ENCODE assay signal across 23 cellular contexts in the genomic region with DNA sequence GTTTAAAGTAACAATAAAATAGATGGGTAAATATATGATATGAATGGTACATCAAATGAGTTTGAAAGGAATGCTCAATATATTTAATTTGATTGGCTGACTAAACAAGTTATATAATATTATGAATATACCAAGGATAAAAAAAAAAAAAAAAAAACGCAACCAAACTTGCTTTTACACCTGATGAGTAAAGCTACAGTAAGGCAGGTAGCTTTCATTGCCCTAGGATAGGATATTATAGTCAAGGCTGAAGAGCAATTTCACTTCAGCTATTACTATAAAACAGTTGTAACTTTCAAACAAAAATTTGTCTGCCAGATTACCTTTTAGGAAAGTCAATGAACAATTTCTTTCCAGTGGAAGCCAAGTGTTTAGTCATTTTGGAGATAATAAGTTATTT.
"Had no signal": no experiment of that assay in that cellular context is flagged by ENCODE, and none has a peak within 500 bp of the region (broad histone marks: within the 10 kb centered on the region; RNA-seq: fewer than 3 reads in every experiment).

No MANE protein-coding gene starts in this region.

- H3K27ac Mint-ChIP-seq: activated CD8-positive, alpha-beta T cell treated with anti-CD3 and anti-CD28 coated beads, Interleukin-2, amount 10 ng/mL, durations not matched to agents 7 days and 5 days; activated naive CD8-positive, alpha-beta T cell treated with anti-CD3 and anti-CD28 coated beads for 36 hours; naive thymus-derived CD4-positive, alpha-beta T cell; neural progenitor cell; stimulated activated naive CD8-positive, alpha-beta T cell treated with anti-CD3 and anti-CD28 coated beads, Interleukin-15, Interleukin-2, amounts not matched to agents 100 ng/mL and 50 ng/mL, for 24 hours had no signal

- H3K4me1 Mint-ChIP-seq: neural progenitor cell had no signal

- H3K4me1 ChIP-seq: colonic mucosa, neural progenitor cell, prostate gland, tibial nerve had no signal

- FAIRE-seq: astrocyte, TTC549 had no signal

- H3K9ac ChIP-seq: neural progenitor cell had no signal

- H3K4me2 ChIP-seq: neural progenitor cell had no signal

- H3K4me3 Mint-ChIP-seq: activated CD8-positive, alpha-beta T cell treated with anti-CD3 and anti-CD28 coated beads, Interleukin-2, amount 10 ng/mL, durations not matched to agents 7 days and 5 days; activated naive CD8-positive, alpha-beta T cell treated with anti-CD3 and anti-CD28 coated beads for 36 hours; activated T-cell treated with anti-CD3 and anti-CD28 coated beads, Interleukin-2, amount 50 U/mL, for 4 hours; naive thymus-derived CD4-positive, alpha-beta T cell; neural progenitor cell; stimulated activated naive CD8-positive, alpha-beta T cell treated with anti-CD3 and anti-CD28 coated beads, Interleukin-15, Interleukin-2, amounts not matched to agents 100 ng/mL and 50 ng/mL, for 24 hours had no signal

- H3K36me3 ChIP-seq: colonic mucosa, left lung, neural progenitor cell, ovary, prostate gland, WERI-Rb-1 had no signal

- H3K9me3 ChIP-seq: colonic mucosa, left lung, ovary, prostate gland, tibial nerve had no signal

- H3K27me3 Mint-ChIP-seq: activated naive CD8-positive, alpha-beta T cell treated with anti-CD3 and anti-CD28 coated beads for 36 hours; naive thymus-derived CD4-positive, alpha-beta T cell; stimulated activated naive CD8-positive, alpha-beta T cell treated with anti-CD3 and anti-CD28 coated beads, Interleukin-15, Interleukin-2, amounts not matched to agents 100 ng/mL and 50 ng/mL, for 24 hours had no signal

- H2AFZ ChIP-seq: neural progenitor cell had no signal

- H3K9me3 Mint-ChIP-seq: neural progenitor cell; stimulated activated naive CD8-positive, alpha-beta T cell treated with anti-CD3 and anti-CD28 coated beads, Interleukin-15, Interleukin-2, amounts not matched to agents 100 ng/mL and 50 ng/mL, for 24 hours had no signal

- ATAC-seq: activated CD8-positive, alpha-beta T cell treated with anti-CD3 and anti-CD28 coated beads, Interleukin-2, amount 10 ng/mL, durations not matched to agents 7 days and 5 days; naive thymus-derived CD4-positive, alpha-beta T cell had no signal

- H3K4me3 ChIP-seq: colonic mucosa, left lung, lung, neural progenitor cell, ovary, prostate gland, tibial nerve had no signal

- H3K27ac ChIP-seq: colonic mucosa, left lung, neural progenitor cell, ovary, prostate gland, tibial nerve, WERI-Rb-1 had no signal

- H3K27me3 ChIP-seq: colonic mucosa, left lung, neural progenitor cell, ovary, tibial nerve had no signal

- DNase-seq: activated CD4-positive, alpha-beta T cell treated with anti-CD3 and anti-CD28 coated beads, Interleukin-2, amount 50 U/mL, for 1 hour; activated CD4-positive, CD25-positive, alpha-beta regulatory T cell treated with anti-CD3 and anti-CD28 coated beads, Interleukin-2, amount 50 U/mL, for 72 hours; activated CD8-positive, alpha-beta T cell treated with anti-CD3 and anti-CD28 coated beads, Interleukin-2, amount 10 ng/mL, durations not matched to agents 7 days and 5 days; activated naive CD4-positive, alpha-beta T cell treated with Interleukin-2 at 50 U/mL for 16 hours; activated naive CD8-positive, alpha-beta T cell treated with anti-CD3 and anti-CD28 coated beads for 36 hours; activated T-cell treated with anti-CD3 and anti-CD28 coated beads, Interleukin-2, amount 50 U/mL, for 4 hours; colonic mucosa; foreskin melanocyte; kidney glomerular epithelial cell; left lung; naive thymus-derived CD4-positive, alpha-beta T cell; ovary; stimulated activated CD4-positive, alpha-beta T cell treated with anti-CD3 and anti-CD28 coated beads, Interleukin-1b, Interleukin-23, amount 100 ng/mL, for 48 hours; substantia nigra; T-helper 1 cell; WERI-Rb-1 had no signal
